18 cellular contexts compared by ENCODE assay signal in genomic region chr2:239153806-239154591, GRCh38.
A peak's percentile ranks its signal among the peaks of the same experiment; 100 is the strongest.
DNase-seq lines count a peak whose midpoint lies in the region; ATAC-seq and TF ChIP-seq lines count a peak whose summit lies in the region.
"Had no signal": no experiment of that assay in that cellular context is flagged by ENCODE, and none has a peak within 500 bp of the region (broad histone marks: within the 10 kb centered on the region; RNA-seq: fewer than 3 reads in every experiment).

No MANE protein-coding gene starts in this region.

- H3K4me3 ChIP-seq in CD8-positive, alpha-beta memory T cell (ENCODE audit: low read length) = no peak overlapping the region
- H3K4me3 ChIP-seq in endodermal cell (ENCODE audit: low read length) = no peak overlapping the region
- H3K4me3 ChIP-seq in sigmoid colon = no peak overlapping the region

- no peaks in the 10 kb centered on the region for H3K27me3 ChIP-seq in CD8-positive, alpha-beta memory T cell (ENCODE audit: insufficient read depth, low read length, poor library complexity, severe bottlenecking)
- H3K27me3 ChIP-seq in endodermal cell (ENCODE audit: control insufficient read depth, insufficient read depth, low read length, poor library complexity, severe bottlenecking) = no peaks in the 10 kb centered on the region
- H3K27me3 ChIP-seq in sigmoid colon = no peaks in the 10 kb centered on the region

- H3K36me3 ChIP-seq in CD8-positive, alpha-beta memory T cell (ENCODE audit: insufficient read depth, low read length) = peaks cover 19% of the 10 kb centered on the region
- H3K36me3 ChIP-seq in endodermal cell (ENCODE audit: control insufficient read depth, insufficient read depth, low read length) (peaks cover 6% of the 10 kb centered on the region), sigmoid colon (peaks cover 26 to 74% (median 34%) of the 10 kb centered on the region in 4 donors)

- no peak overlapping the region for H3K9ac ChIP-seq in endodermal cell (ENCODE audit: extremely low read depth, low read length, poor library complexity, severe bottlenecking)

- H3K36me3 Mint-ChIP-seq in CD14-positive monocyte (peaks cover 81 to 95% of the 10 kb centered on the region in 2 donors), endodermal cell (ENCODE audit: low read depth) (peaks cover 28% of the 10 kb centered on the region)
- peaks cover 24 to 71% (median 30%) of the 10 kb centered on the region in 3 donors for H3K36me3 Mint-ChIP-seq in CD8-positive, alpha-beta memory T cell
- H3K36me3 Mint-ChIP-seq in T-helper 2 cell treated with Interferon-gamma antibody and Interleukin-4, amounts not matched to agents 5 μg/mL and 100 μg/mL, for 36 hours (ENCODE audit: low read depth) = peaks cover 61% of the 10 kb centered on the region
- H3K36me3 Mint-ChIP-seq: natural killer cell treated with Interleukin-12 subunit alpha and Interleukin-12 subunit beta and Interleukin-15 and Interleukin-18, amount 100 ng/mL, for 72 hours had no signal

- H3K27ac ChIP-seq in CD8-positive, alpha-beta memory T cell (ENCODE audit: low read depth, low read length) = no peak overlapping the region
- H3K27ac ChIP-seq in endodermal cell (ENCODE audit: low read depth, low read length) = no peak overlapping the region
- H3K27ac ChIP-seq in sigmoid colon = peak overlapping the region in 3 of 4 donors; percentile 58 to 82 (median 61)

- H3K9me3 Mint-ChIP-seq in CD14-positive monocyte = no peaks in the 10 kb centered on the region
- peaks cover 9 to 15% (median 10%) of the 10 kb centered on the region in 5 donors for H3K9me3 Mint-ChIP-seq in CD8-positive, alpha-beta memory T cell
- H3K9me3 Mint-ChIP-seq in endodermal cell = no peaks in the 10 kb centered on the region
- H3K9me3 Mint-ChIP-seq in T-helper 2 cell treated with Interferon-gamma antibody and Interleukin-4, amounts not matched to agents 5 μg/mL and 100 μg/mL, for 36 hours = peaks cover 7% of the 10 kb centered on the region

- H3K9me3 ChIP-seq in CD8-positive, alpha-beta memory T cell (ENCODE audit: low read length) = peaks cover 22% of the 10 kb centered on the region
- H3K9me3 ChIP-seq in endodermal cell (ENCODE audit: control insufficient read depth, low read length) (no peaks in the 10 kb centered on the region), sigmoid colon (no peaks in the 10 kb centered on the region)

- H3K27ac Mint-ChIP-seq in CD14-positive monocyte (peak overlapping the region; percentile 40 to 85 (median 61)), endodermal cell (no peak overlapping the region)
- peak overlapping the region in 7 of 8 donors; percentile 17 to 98 (median 50) for H3K27ac Mint-ChIP-seq in CD8-positive, alpha-beta memory T cell
- no peak overlapping the region for H3K27ac Mint-ChIP-seq in T-helper 2 cell treated with Interferon-gamma antibody and Interleukin-4, amounts not matched to agents 5 μg/mL and 100 μg/mL, for 36 hours
- H3K27ac Mint-ChIP-seq: activated CD4-positive, alpha-beta T cell treated with anti-CD3 and anti-CD28 coated beads for 36 hours; B cell had no signal

- DNase-seq in CD14-positive monocyte (ENCODE audit: low spot score) = peak; percentile 38
- peak in 1 of 5 donors; percentile 38 for DNase-seq in CD8-positive, alpha-beta memory T cell
- peak; percentile 27 for DNase-seq in endodermal cell
- DNase-seq in sigmoid colon = peak; percentile 57
- DNase-seq in T-helper 2 cell treated with Interferon-gamma antibody and Interleukin-4, amounts not matched to agents 5 μg/mL and 100 μg/mL, for 36 hours (ENCODE audit: low spot score) = no peak
- DNase-seq in activated gamma-delta T cell treated with Interleukin-2 at 50 U/mL for 16 hours = no peak
- DNase-seq: activated CD4-positive, alpha-beta T cell treated with anti-CD3 and anti-CD28 coated beads for 36 hours; dermis blood vessel endothelial cell; DMS53; erythroblast; NCI-H146; NCI-H345; retina; SHP77; stimulated activated CD4-positive, alpha-beta T cell treated with anti-CD3 and anti-CD28 coated beads, Interleukin-1b, Interleukin-23, amount 100 ng/mL, for 48 hours had no signal

- H3K4me1 ChIP-seq in CD8-positive, alpha-beta memory T cell (ENCODE audit: insufficient read depth, low read length) = peaks cover 11% of the 10 kb centered on the region
- H3K4me1 ChIP-seq in endodermal cell (ENCODE audit: control insufficient read depth, insufficient read depth, low read length) (no peaks in the 10 kb centered on the region), sigmoid colon (peaks cover 0 to 44% (median 35%) of the 10 kb centered on the region in 4 donors)

- TF ChIP-seq POLR2A in sigmoid colon (IDR thresholded peaks at IDR 0.05) = no peak

- CTCF ChIA-PET in CD8-positive, alpha-beta memory T cell (lab: Charles Lee) = interaction anchor here (0.6 kb wide), 1 partner anchor 10 kb away, joined by 3 read pairs; no protein-coding TSS in a partner anchor

- H3K4me3 Mint-ChIP-seq in CD14-positive monocyte (no peak overlapping the region), endodermal cell (no peak overlapping the region)
- no peak overlapping the region for H3K4me3 Mint-ChIP-seq in CD8-positive, alpha-beta memory T cell
- H3K4me3 Mint-ChIP-seq in T-helper 2 cell treated with Interferon-gamma antibody and Interleukin-4, amounts not matched to agents 5 μg/mL and 100 μg/mL, for 36 hours = no peak overlapping the region
- H3K4me3 Mint-ChIP-seq: activated CD4-positive, alpha-beta T cell treated with anti-CD3 and anti-CD28 coated beads for 36 hours; B cell; natural killer cell treated with Interleukin-12 subunit alpha and Interleukin-12 subunit beta and Interleukin-15 and Interleukin-18, amount 100 ng/mL, for 72 hours had no signal

- TF ChIP-seq CTCF in CD14-positive monocyte (IDR thresholded peaks at IDR 0.05) (no peak), endodermal cell (conservative IDR thresholded peaks at IDR 0.05) (no peak), sigmoid colon (IDR thresholded peaks at IDR 0.05) (no peak)

- no peak for TF ChIP-seq EP300 in sigmoid colon (IDR thresholded peaks at IDR 0.05)

- intact Hi-C loops in CD14-positive monocyte (cut with micrococcal nuclease) = no loop called here
- intact Hi-C loops in sigmoid colon (cut with DNase I) = no loop called here

- WGBS in endodermal cell (ENCODE audit: insufficient coverage in 1 of 2, insufficient read length in 1 of 2), 2 experiments = 89 to 96% methylated on average over 4 to 17 of the region's 17 CpGs
- WGBS in sigmoid colon, 2 donors = 90 to 95% methylated on average over 17 of the region's 17 CpGs

- ATAC-seq in GM21786 (IDR thresholded peaks at IDR 0.05; ENCODE audit: unreplicated experiment) = no peak
- ATAC-seq: activated CD4-positive, alpha-beta T cell treated with anti-CD3 and anti-CD28 coated beads for 36 hours; natural killer cell treated with Interleukin-12 subunit alpha and Interleukin-12 subunit beta and Interleukin-15 and Interleukin-18, amount 100 ng/mL, for 72 hours had no signal

- POLR2A ChIA-PET in CD8-positive, alpha-beta memory T cell (lab: Charles Lee) = no interaction called here

- H3K27me3 Mint-ChIP-seq in CD14-positive monocyte (ENCODE audit: low read depth in 3 of 3) (no peaks in the 10 kb centered on the region), endodermal cell (ENCODE audit: insufficient read depth) (no peaks in the 10 kb centered on the region)
- no peaks in the 10 kb centered on the region for H3K27me3 Mint-ChIP-seq in CD8-positive, alpha-beta memory T cell
- no peaks in the 10 kb centered on the region for H3K27me3 Mint-ChIP-seq in T-helper 2 cell treated with Interferon-gamma antibody and Interleukin-4, amounts not matched to agents 5 μg/mL and 100 μg/mL, for 36 hours (ENCODE audit: low read depth)
- H3K27me3 Mint-ChIP-seq: activated CD4-positive, alpha-beta T cell treated with anti-CD3 and anti-CD28 coated beads for 36 hours; B cell; natural killer cell treated with Interleukin-12 subunit alpha and Interleukin-12 subunit beta and Interleukin-15 and Interleukin-18, amount 100 ng/mL, for 72 hours had no signal

- H3K4me1 Mint-ChIP-seq in CD14-positive monocyte (no peaks in the 10 kb centered on the region), endodermal cell (no peaks in the 10 kb centered on the region)
- H3K4me1 Mint-ChIP-seq in CD8-positive, alpha-beta memory T cell = peaks cover 17 to 28% (median 18%) of the 10 kb centered on the region in 3 donors
- H3K4me1 Mint-ChIP-seq in T-helper 2 cell treated with Interferon-gamma antibody and Interleukin-4, amounts not matched to agents 5 μg/mL and 100 μg/mL, for 36 hours (ENCODE audit: low read depth) = peaks cover 12% of the 10 kb centered on the region

Comparison
In these comparisons a context has a peak if more than half of its experiments do, and no peak if none do; other contexts are left out.
1. DNase-seq: peak in CD14-positive monocyte (single experiment), endodermal cell (single experiment) and sigmoid colon (single experiment); none in T-helper 2 cell treated with Interferon-gamma antibody and Interleukin-4, amounts not matched to agents 5 μg/mL and 100 μg/mL, for 36 hours (single experiment) and activated gamma-delta T cell treated with Interleukin-2 at 50 U/mL for 16 hours (single experiment).
2. H3K27ac Mint-ChIP-seq: peak in CD14-positive monocyte (7 of 7) and CD8-positive, alpha-beta memory T cell (7 of 8); none in endodermal cell (single experiment) and T-helper 2 cell treated with Interferon-gamma antibody and Interleukin-4, amounts not matched to agents 5 μg/mL and 100 μg/mL, for 36 hours (single experiment).
3. H3K27ac ChIP-seq: peak in sigmoid colon (3 of 4); none in CD8-positive, alpha-beta memory T cell (single experiment) and endodermal cell (single experiment).